Comparison of ENCODE assay signal across 9 cellular contexts in genomic region chr2:26961603-26962184, GRCh38. TPM values are rescaled to one million over a fixed set of nuclear protein-coding genes. Genes with fewer than 3 reads are reported as not detected.
DNase-seq lines count a peak whose midpoint lies in the region; ATAC-seq, FAIRE-seq and TF ChIP-seq lines count a peak whose summit lies in the region.
"Had no signal": no experiment of that assay in that cellular context is flagged by ENCODE, and none has a peak within 500 bp of the region (broad histone marks: within the 10 kb centered on the region; RNA-seq: fewer than 3 reads in every experiment).

No MANE protein-coding gene starts in this region.

- FAIRE-seq in pancreas (lab: Jason Lieb, UNC), result no peak

- no peaks in the 10 kb centered on the region for H3K9me3 ChIP-seq in SJCRH30 (replicated peaks)
- no peaks in the 10 kb centered on the region for H3K9me3 ChIP-seq in pancreas

- H3K27ac ChIP-seq in SJCRH30, result no peak overlapping the region
- no peak overlapping the region for H3K27ac ChIP-seq in pancreas
- H3K27ac ChIP-seq: epithelial cell of prostate had no signal

- no peaks in the 10 kb centered on the region for H3K9me3 Mint-ChIP-seq in type B pancreatic cell

- H3K4me3 ChIP-seq in SJCRH30 (no peak overlapping the region), pancreas (no peak overlapping the region)

- TF ChIP-seq CTCF in pancreas (IDR thresholded peaks at IDR 0.05) (peak; percentile 94 to 97 (median 96)), type B pancreatic cell (conservative IDR thresholded peaks at IDR 0.05) (peak; percentile 95)

- peak; percentile 96 to 100 (median 98) for ATAC-seq in pancreas
- no peak for ATAC-seq in GM21528 (IDR thresholded peaks at IDR 0.05; ENCODE audit: low FRiP score, unreplicated experiment)

- DNase-seq in GM03348 (ENCODE audit: low spot score) (peak; percentile 88), NAMALWA (ENCODE audit: low spot score) (peak; percentile 85), SJCRH30 (peak; percentile 87 to 95), glomerular endothelial cell (ENCODE audit: extremely low read depth, low read depth, low spot score) (peak; percentile 51), pancreas (peak; percentile 69 to 89 (median 85)), type B pancreatic cell (ENCODE audit: extremely low spot score, unreplicated experiment) (peak; percentile 84)
- DNase-seq in activated naive CD4-positive, alpha-beta T cell (lab: John Stamatoyannopoulos, UW), result peak; percentile 36 to 68 (median 61)

- intact Hi-C loops in pancreas (cut with DNase I), result loop anchor here in 2 of 3 donors (5.0 to 10.0 kb wide), 3 partner anchors 56 to 123 kb away; partner anchors contain the start of gene KHK (in 1 of the 2)

- no peak overlapping the region for H3K27ac Mint-ChIP-seq in type B pancreatic cell

- no peak overlapping the region for H3K4me3 Mint-ChIP-seq in type B pancreatic cell

- 11 to 15% methylated on average over 15 of the region's 15 CpGs for WGBS in pancreas, 2 donors

- H3K4me1 Mint-ChIP-seq in type B pancreatic cell (ENCODE audit: unreplicated experiment), result no peaks in the 10 kb centered on the region

- H3K27me3 ChIP-seq in SJCRH30, result peaks cover 9% of the 10 kb centered on the region; the same call in 1 of the 2 replicates
- H3K27me3 ChIP-seq in pancreas, result no peaks in the 10 kb centered on the region

- H3K36me3 ChIP-seq in SJCRH30 (no peaks in the 10 kb centered on the region), pancreas (no peaks in the 10 kb centered on the region)

- H3K4me1 ChIP-seq in SJCRH30, result peaks cover 3% of the 10 kb centered on the region
- no peaks in the 10 kb centered on the region for H3K4me1 ChIP-seq in pancreas

- no peaks in the 10 kb centered on the region for H3K36me3 Mint-ChIP-seq in type B pancreatic cell

- H3K27me3 Mint-ChIP-seq in type B pancreatic cell, result peaks cover 59% of the 10 kb centered on the region

RNA-seq across cellular contexts. Expression of gene MAPRE3, which starts 8.7 kb away (rescaled TPM):
- 0.51 and 0.57 TPM in 2 replicates for total RNA-seq in SJCRH30 (2014; rRNA removed; shearing (Covaris generic))
- total RNA-seq in glomerular endothelial cell (5.4 and 7.4 TPM in 2 replicates), pancreas (10 to 100 TPM in 2 of 6 donors, 1 to 10 TPM in 4; 4.7 to 10.9 (median 8.2) TPM), type B pancreatic cell (ENCODE audit: low replicate concordance) (13.5 and 14.4 TPM in 2 replicates)
- polyA plus RNA-seq in pancreas, result 10 to 100 TPM; 35.7 to 56.8 TPM
